9 cellular contexts compared by ENCODE assay signal in the genomic region with DNA sequence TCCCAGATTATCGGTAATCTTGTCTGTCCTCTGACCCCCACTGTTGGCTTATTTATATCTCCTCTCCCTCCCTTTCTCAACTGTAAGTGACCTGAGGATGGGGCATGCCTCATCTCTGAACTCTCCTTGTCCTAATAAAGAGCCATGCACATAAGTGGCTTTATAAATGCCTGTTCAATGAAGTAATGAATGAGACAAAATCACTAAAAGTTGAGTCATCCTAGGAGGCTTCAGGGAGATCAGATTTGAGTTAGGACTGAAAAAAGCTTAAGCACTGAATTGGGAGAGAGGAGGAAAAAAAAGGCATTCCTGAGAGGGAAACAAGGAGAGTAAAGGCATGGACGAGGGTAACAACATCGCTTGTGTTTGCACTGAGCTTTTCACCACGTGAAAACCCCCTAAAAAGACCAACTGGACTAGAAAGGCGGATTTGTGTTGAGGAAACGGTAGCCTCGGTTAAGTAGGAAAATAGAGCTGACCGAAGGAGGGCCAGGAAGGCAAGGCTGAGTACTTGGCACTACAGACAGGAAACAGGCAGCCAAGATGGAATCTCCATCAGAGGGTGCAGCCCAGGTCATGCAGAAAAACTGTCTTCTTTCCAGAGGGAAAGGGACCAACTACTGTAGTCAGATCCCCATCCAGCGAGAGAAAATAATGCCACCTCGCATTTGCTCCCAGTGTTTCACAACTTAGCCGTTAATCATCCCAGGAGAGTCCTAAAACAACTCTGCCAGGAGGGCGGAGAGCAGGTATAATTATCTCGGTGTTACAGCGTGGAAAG.
DNase-seq lines count a peak whose midpoint lies in the region; ATAC-seq and TF ChIP-seq lines count a peak whose summit lies in the region.
"Had no signal": no experiment of that assay in that cellular context is flagged by ENCODE, and none has a peak within 500 bp of the region (broad histone marks: within the 10 kb centered on the region; RNA-seq: fewer than 3 reads in every experiment).

No MANE protein-coding gene starts in this region.

- peak overlapping the region; percentile 24 for H3K27ac Mint-ChIP-seq in activated naive CD8-positive, alpha-beta T cell
- H3K27ac Mint-ChIP-seq in activated naive CD8-positive, alpha-beta T cell treated with anti-CD3 and anti-CD28 coated beads for 36 hours, result no peak overlapping the region

- H2BK120ac ChIP-seq in mesendoderm (ENCODE audit: low read depth, low read length), result no peak overlapping the region

- H3K4me1 ChIP-seq in mesendoderm (ENCODE audit: control insufficient read depth, low read depth, low read length) (peaks cover 4% of the 10 kb centered on the region), vagina (peaks cover 40% of the 10 kb centered on the region), spleen (peaks cover 18 to 92% (median 53%) of the 10 kb centered on the region in 6 donors)

- H3K4me3 ChIP-seq in choroid plexus epithelial cell (ENCODE audit: low read depth, low read length) (no peak overlapping the region), mesendoderm (ENCODE audit: low read length) (no peak overlapping the region), vagina (no peak overlapping the region), spleen (no peak overlapping the region)

- H4K5ac ChIP-seq in mesendoderm (ENCODE audit: low read length), result no peak overlapping the region

- no peaks in the 10 kb centered on the region for H3K9me3 ChIP-seq in vagina
- H3K9me3 ChIP-seq in spleen, result no peaks in the 10 kb centered on the region

- H2AK5ac ChIP-seq in mesendoderm (ENCODE audit: low read length), result no peak overlapping the region

- DNase-seq in activated naive CD8-positive, alpha-beta T cell treated with anti-CD3 and anti-CD28 coated beads for 36 hours, result no peak
- DNase-seq in choroid plexus epithelial cell (ENCODE audit: low read depth) (peak; percentile 90), mesendoderm (peak; percentile 60), vagina (ENCODE audit: extremely low spot score in 2 of 2) (no peak), ureter (ENCODE audit: low spot score) (no peak), spleen (no peak)
- DNase-seq: stimulated activated CD4-positive, alpha-beta T cell treated with anti-CD3 and anti-CD28 coated beads, Interleukin-15, amount 100 ng/mL, for 24 hours had no signal

- H2BK5ac ChIP-seq in mesendoderm (ENCODE audit: low read length), result no peak overlapping the region

- WGBS in mesendoderm (ENCODE audit: extremely low coverage, insufficient coverage, low lambda C conversion rate), result no CpG with 5 or more reads among the region's 14 CpGs
- WGBS in spleen, 5 donors, result 68 to 81% (median 77%) methylated on average over 14 of the region's 14 CpGs

- peaks cover 26% of the 10 kb centered on the region for H3K4me1 Mint-ChIP-seq in activated naive CD8-positive, alpha-beta T cell (ENCODE audit: low read depth)
- H3K4me1 Mint-ChIP-seq in activated naive CD8-positive, alpha-beta T cell treated with anti-CD3 and anti-CD28 coated beads for 36 hours, result peaks cover 38% of the 10 kb centered on the region

- TF ChIP-seq CTCF in choroid plexus epithelial cell (conservative IDR thresholded peaks at IDR 0.05; ENCODE audit: low read depth, low read length) (no peak), vagina (IDR thresholded peaks at IDR 0.05) (no peak), spleen (IDR thresholded peaks at IDR 0.05 in 8 of 11, conservative IDR thresholded peaks at IDR 0.05 in 3 of 11) (no peak)

- no peak overlapping the region for H3K4me3 Mint-ChIP-seq in activated naive CD8-positive, alpha-beta T cell
- H3K4me3 Mint-ChIP-seq in activated naive CD8-positive, alpha-beta T cell treated with anti-CD3 and anti-CD28 coated beads for 36 hours, result no peak overlapping the region

- TF ChIP-seq POLR2A in vagina (IDR thresholded peaks at IDR 0.05), result no peak
- no peak for TF ChIP-seq POLR2A in spleen (IDR thresholded peaks at IDR 0.05)

- H3K36me3 ChIP-seq in mesendoderm (ENCODE audit: control insufficient read depth, insufficient read depth, low read length), result no peaks in the 10 kb centered on the region
- no peaks in the 10 kb centered on the region for H3K36me3 ChIP-seq in vagina
- H3K36me3 ChIP-seq in spleen, result no peaks in the 10 kb centered on the region

- intact Hi-C loops in vagina (cut with DNase I) (loop anchor here (10.0 kb wide), 1 partner anchor 80 kb away; a partner anchor contains a TSS), spleen (cut with DNase I; ENCODE audit: low total_unique reads) (no loop called here)

- H3K56ac ChIP-seq in mesendoderm (ENCODE audit: low read length), result no peak overlapping the region

- H4K8ac ChIP-seq in mesendoderm (ENCODE audit: low read depth, low read length), result no peak overlapping the region

- no peak overlapping the region for H3K4me2 ChIP-seq in mesendoderm (ENCODE audit: low read length)

- H3K27me3 Mint-ChIP-seq in activated naive CD8-positive, alpha-beta T cell, result no peaks in the 10 kb centered on the region
- H3K27me3 Mint-ChIP-seq in activated naive CD8-positive, alpha-beta T cell treated with anti-CD3 and anti-CD28 coated beads for 36 hours, result no peaks in the 10 kb centered on the region

- no peaks in the 10 kb centered on the region for H3K9me3 Mint-ChIP-seq in activated naive CD8-positive, alpha-beta T cell (ENCODE audit: low read depth)
- H3K9me3 Mint-ChIP-seq in activated naive CD8-positive, alpha-beta T cell treated with anti-CD3 and anti-CD28 coated beads for 36 hours, result peaks cover 1% of the 10 kb centered on the region

- H3K79me1 ChIP-seq in mesendoderm (ENCODE audit: low read length), result no peaks in the 10 kb centered on the region

- no peak overlapping the region for H3K4ac ChIP-seq in mesendoderm (ENCODE audit: low read depth, low read length)

- H3K23ac ChIP-seq in mesendoderm (ENCODE audit: low read length), result no peak overlapping the region

- no peak for ATAC-seq in GM21576 (IDR thresholded peaks at IDR 0.05; ENCODE audit: unreplicated experiment)

- no peak overlapping the region for H3K27ac ChIP-seq in mesendoderm (ENCODE audit: low read depth, low read length)
- H3K27ac ChIP-seq in vagina, result peak overlapping the region; percentile 87
- H3K27ac ChIP-seq in spleen, result peak overlapping the region in 3 of 8 donors; percentile 25 to 48 (median 40)

- H3K27me3 ChIP-seq in mesendoderm (ENCODE audit: insufficient read depth, low read length, poor library complexity) (no peaks in the 10 kb centered on the region), vagina (no peaks in the 10 kb centered on the region), spleen (replicated peaks in 1 of 7) (no peaks in the 10 kb centered on the region)

- H3K79me2 ChIP-seq in mesendoderm (ENCODE audit: control insufficient read depth, insufficient read depth, low read length), result no peaks in the 10 kb centered on the region

- H3K9ac ChIP-seq in mesendoderm (ENCODE audit: low read length), result no peak overlapping the region

- no peaks in the 10 kb centered on the region for H3K36me3 Mint-ChIP-seq in activated naive CD8-positive, alpha-beta T cell
- H3K36me3 Mint-ChIP-seq in activated naive CD8-positive, alpha-beta T cell treated with anti-CD3 and anti-CD28 coated beads for 36 hours, result no peaks in the 10 kb centered on the region

- no peak overlapping the region for H3K18ac ChIP-seq in mesendoderm (ENCODE audit: low read length)

- no peak overlapping the region for H2BK15ac ChIP-seq in mesendoderm (replicated peaks; ENCODE audit: low read depth)

Comparison
In these comparisons a context has a peak if more than half of its experiments do, and no peak if none do; other contexts are left out.
1. DNase-seq: peak in choroid plexus epithelial cell (single experiment) and mesendoderm (single experiment); none in activated naive CD8-positive, alpha-beta T cell treated with anti-CD3 and anti-CD28 coated beads for 36 hours (single experiment), vagina (0 of 2), ureter (single experiment) and spleen (single experiment).